Comparison of ENCODE assay signal across 8 cellular contexts in genomic region chr2:10449838-10450691, GRCh38. TPM values are rescaled to one million over a fixed set of nuclear protein-coding genes. Genes with fewer than 3 reads are reported as not detected.
DNase-seq lines count a peak whose midpoint lies in the region; ATAC-seq and TF ChIP-seq lines count a peak whose summit lies in the region.

No MANE protein-coding gene starts in this region.

- ATAC-seq in left colon (peak; percentile 63), left cardiac atrium (no peak)

- CTCF ChIA-PET in activated naive CD4-positive, alpha-beta T cell treated with anti-CD3 and anti-CD28 coated beads, Interleukin-2, amount 10 ng/mL, durations not matched to agents 7 days and 5 days (lab: Charles Lee): interaction anchor here (0.5 to 0.6 kb wide), 2 partner anchors 209 to 308 kb away, joined by 3 read pairs; no protein-coding TSS in a partner anchor
- CTCF ChIA-PET in activated CD4-positive, alpha-beta memory T cell treated with anti-CD3 and anti-CD28 coated beads, Interleukin-2, amount 10 ng/mL, durations not matched to agents 7 days and 5 days (lab: Charles Lee): interaction anchor here (1.0 to 1.9 kb wide), 4 partner anchors 9 to 235 kb away, joined by 3 to 9 read pairs (median 4); no protein-coding TSS in a partner anchor

- in situ Hi-C loops in GM13976 (cut with MboI; ENCODE audit: low sequenced_read_pairs, unreplicated experiment): no loop called here

- H3K9me3 Mint-ChIP-seq in activated naive CD4-positive, alpha-beta T cell treated with anti-CD3 and anti-CD28 coated beads, Interleukin-2, amount 10 ng/mL, durations not matched to agents 7 days and 5 days: no peaks in the 10 kb centered on the region
- H3K9me3 Mint-ChIP-seq in activated CD4-positive, alpha-beta memory T cell treated with anti-CD3 and anti-CD28 coated beads, Interleukin-2, amount 10 ng/mL, durations not matched to agents 7 days and 5 days: no peaks in the 10 kb centered on the region
- H3K9me3 Mint-ChIP-seq in type B pancreatic cell: no peaks in the 10 kb centered on the region

- no peak overlapping the region for H3K27ac Mint-ChIP-seq in activated naive CD4-positive, alpha-beta T cell treated with anti-CD3 and anti-CD28 coated beads, Interleukin-2, amount 10 ng/mL, durations not matched to agents 7 days and 5 days
- H3K27ac Mint-ChIP-seq in activated CD4-positive, alpha-beta memory T cell treated with anti-CD3 and anti-CD28 coated beads, Interleukin-2, amount 10 ng/mL, durations not matched to agents 7 days and 5 days: no peak overlapping the region
- peak overlapping the region; percentile 26 for H3K27ac Mint-ChIP-seq in type B pancreatic cell

- TF ChIP-seq CTCF in type B pancreatic cell (conservative IDR thresholded peaks at IDR 0.05): no peak
- TF ChIP-seq CTCF in GM13976 (IDR thresholded peaks at IDR 0.05; ENCODE audit: borderline replicate concordance, control extremely low read depth, extremely low read depth, insufficient read depth, missing control alignments): no peak

- H3K4me3 Mint-ChIP-seq in activated naive CD4-positive, alpha-beta T cell treated with anti-CD3 and anti-CD28 coated beads, Interleukin-2, amount 10 ng/mL, durations not matched to agents 7 days and 5 days: peak overlapping the region; percentile 78
- peak overlapping the region; percentile 78 for H3K4me3 Mint-ChIP-seq in activated CD4-positive, alpha-beta memory T cell treated with anti-CD3 and anti-CD28 coated beads, Interleukin-2, amount 10 ng/mL, durations not matched to agents 7 days and 5 days
- peak overlapping the region; percentile 75 for H3K4me3 Mint-ChIP-seq in type B pancreatic cell

- POLR2A ChIA-PET in activated CD4-positive, alpha-beta memory T cell treated with anti-CD3 and anti-CD28 coated beads, Interleukin-2, amount 10 ng/mL, durations not matched to agents 7 days and 5 days (lab: Charles Lee): interaction anchor here (1.2 to 5.5 kb wide), 3 partner anchors 147 to 239 kb away, joined by 4 to 40 read pairs (median 33); partner anchors contain the start of gene HPCAL1

- intact Hi-C loops in left colon (cut with DNase I, micrococcal nuclease): no loop called here
- intact Hi-C loops in left cardiac atrium (cut with DNase I): loop anchor here (5.0 to 10.0 kb wide), 2 partner anchors 205 to 212 kb away; no protein-coding TSS in a partner anchor

- peaks cover 37% of the 10 kb centered on the region for H3K4me1 Mint-ChIP-seq in activated naive CD4-positive, alpha-beta T cell treated with anti-CD3 and anti-CD28 coated beads, Interleukin-2, amount 10 ng/mL, durations not matched to agents 7 days and 5 days
- peaks cover 40% of the 10 kb centered on the region for H3K4me1 Mint-ChIP-seq in activated CD4-positive, alpha-beta memory T cell treated with anti-CD3 and anti-CD28 coated beads, Interleukin-2, amount 10 ng/mL, durations not matched to agents 7 days and 5 days
- peaks cover 11% of the 10 kb centered on the region for H3K4me1 Mint-ChIP-seq in type B pancreatic cell (ENCODE audit: unreplicated experiment)

- peak; percentile 17 for DNase-seq in activated naive CD4-positive, alpha-beta T cell treated with anti-CD3 and anti-CD28 coated beads, Interleukin-2, amount 10 ng/mL, durations not matched to agents 7 days and 5 days
- DNase-seq in activated naive CD4-positive, alpha-beta T cell treated with anti-CD3 and anti-CD28 coated beads, Interleukin-2, amount 50 U/mL, for 16 hours: no peak
- DNase-seq in activated CD4-positive, alpha-beta memory T cell treated with anti-CD3 and anti-CD28 coated beads, Interleukin-2, amount 10 ng/mL, durations not matched to agents 7 days and 5 days: no peak
- DNase-seq in left colon: peak; percentile 76 to 89
- DNase-seq in type B pancreatic cell (ENCODE audit: extremely low spot score, unreplicated experiment): no peak
- DNase-seq in GM13976 (ENCODE audit: low spot score): no peak
- no peak for DNase-seq in NCI-H2227 (lab: John Stamatoyannopoulos, UW; ENCODE audit: unreplicated experiment)
- DNase-seq in left cardiac atrium: no peak

- peaks cover 3% of the 10 kb centered on the region for H3K36me3 Mint-ChIP-seq in activated naive CD4-positive, alpha-beta T cell treated with anti-CD3 and anti-CD28 coated beads, Interleukin-2, amount 10 ng/mL, durations not matched to agents 7 days and 5 days
- H3K36me3 Mint-ChIP-seq in activated CD4-positive, alpha-beta memory T cell treated with anti-CD3 and anti-CD28 coated beads, Interleukin-2, amount 10 ng/mL, durations not matched to agents 7 days and 5 days (ENCODE audit: low read depth): peaks cover 3% of the 10 kb centered on the region
- H3K36me3 Mint-ChIP-seq in type B pancreatic cell: peaks cover 4% of the 10 kb centered on the region

- peaks cover 5% of the 10 kb centered on the region for H3K27me3 Mint-ChIP-seq in activated naive CD4-positive, alpha-beta T cell treated with anti-CD3 and anti-CD28 coated beads, Interleukin-2, amount 10 ng/mL, durations not matched to agents 7 days and 5 days
- H3K27me3 Mint-ChIP-seq in activated CD4-positive, alpha-beta memory T cell treated with anti-CD3 and anti-CD28 coated beads, Interleukin-2, amount 10 ng/mL, durations not matched to agents 7 days and 5 days: no peaks in the 10 kb centered on the region
- peaks cover 15% of the 10 kb centered on the region for H3K27me3 Mint-ChIP-seq in type B pancreatic cell

RNA-seq across cellular contexts. Expression of gene ODC1, which starts 1.9 kb away (rescaled TPM):
- total RNA-seq in activated CD4-positive, alpha-beta memory T cell treated with anti-CD3 and anti-CD28 coated beads, Interleukin-2, amount 10 ng/mL, durations not matched to agents 7 days and 5 days: 10 to 100 TPM; 48.1 to 54.9 TPM
- total RNA-seq in left colon: 10 to 100 TPM; 41.5 to 44.6 TPM
- 60.7 and 135 TPM in 2 replicates for total RNA-seq in type B pancreatic cell (ENCODE audit: low replicate concordance)
- 10 to 100 TPM; 26.7 to 40.5 TPM for total RNA-seq in left cardiac atrium

Comparison
In these comparisons a context has a peak if more than half of its experiments do, and no peak if none do; other contexts are left out.
1. DNase-seq: peak in activated naive CD4-positive, alpha-beta T cell treated with anti-CD3 and anti-CD28 coated beads, Interleukin-2, amount 10 ng/mL, durations not matched to agents 7 days and 5 days (single experiment) and left colon (2 of 2); none in activated naive CD4-positive, alpha-beta T cell treated with anti-CD3 and anti-CD28 coated beads, Interleukin-2, amount 50 U/mL, for 16 hours (single experiment), activated CD4-positive, alpha-beta memory T cell treated with anti-CD3 and anti-CD28 coated beads, Interleukin-2, amount 10 ng/mL, durations not matched to agents 7 days and 5 days (single experiment), type B pancreatic cell (single experiment), GM13976 (single experiment), NCI-H2227 (single experiment) and left cardiac atrium (single experiment).
2. intact Hi-C loops: an anchor here in left cardiac atrium (5.0 to 10.0 kb wide); none called in left colon.
3. Peak in every context shown above with its lines, with median percentiles within 50 percentile points of each other: H3K4me3 Mint-ChIP-seq.